ENCODE assay signal across 16 cellular contexts in the genomic region with DNA sequence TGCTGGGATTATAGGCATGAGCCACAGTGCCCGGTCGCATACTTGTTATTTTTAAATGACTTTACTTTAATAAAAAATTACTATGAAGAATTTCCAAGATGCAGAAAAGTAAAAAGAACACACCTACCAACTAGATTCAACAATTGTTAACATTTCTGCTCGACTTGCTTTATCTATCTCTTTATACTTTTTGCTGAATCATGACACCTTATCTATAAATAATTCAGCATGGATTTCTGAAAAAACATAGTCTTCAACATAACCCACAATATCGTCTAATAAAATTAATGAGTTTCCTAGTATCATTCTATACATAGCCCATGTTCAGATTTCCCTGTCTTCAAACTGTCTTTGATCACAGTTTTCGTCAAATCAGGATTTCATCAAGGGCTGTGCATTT. TPM values are rescaled to one million over a fixed set of nuclear protein-coding genes. Genes with fewer than 3 reads are reported as not detected.
DNase-seq lines count a peak whose midpoint lies in the region; ATAC-seq and TF ChIP-seq lines count a peak whose summit lies in the region.
"Had no signal": no experiment of that assay in that cellular context is flagged by ENCODE, and none has a peak within 500 bp of the region (broad histone marks: within the 10 kb centered on the region; RNA-seq: fewer than 3 reads in every experiment).

No MANE protein-coding gene starts in this region.

- no peak overlapping the region for H2AFZ ChIP-seq in MM.1S (ENCODE audit: low read length)
- H2AFZ ChIP-seq: GM23338 had no signal

- 74% methylated on average over 5 of the region's 5 CpGs for WGBS in esophagus muscularis mucosa
- 62 to 69% methylated on average over 5 of the region's 5 CpGs for WGBS in transverse colon (ENCODE audit: low coverage in 1 of 2), 2 donors

- no peak overlapping the region for H3K9ac ChIP-seq in rectal smooth muscle tissue (ENCODE audit: low read length)
- H3K9ac ChIP-seq in MM.1S (ENCODE audit: low read length), result no peak overlapping the region

- CTCF ChIA-PET in T-cell (lab: Charles Lee), result no interaction called here

- H3K9me3 Mint-ChIP-seq in T-cell, result no peaks in the 10 kb centered on the region
- H3K9me3 Mint-ChIP-seq: CD4-positive, alpha-beta T cell; GM23338 had no signal

- no peaks in the 10 kb centered on the region for H3F3A ChIP-seq in MM.1S (ENCODE audit: insufficient read depth, low read length)

- H3K27ac ChIP-seq in esophagus muscularis mucosa (replicated peaks in 1 of 4), result peak overlapping the region; percentile 10 to 55 (median 53)
- H3K27ac ChIP-seq in rectal smooth muscle tissue (ENCODE audit: low read depth, low read length), result peak overlapping the region; percentile 58
- H3K27ac ChIP-seq in transverse colon, result peak overlapping the region; percentile 24 to 89 (median 62)
- no peak overlapping the region for H3K27ac ChIP-seq in MM.1S (ENCODE audit: low read length)
- H3K27ac ChIP-seq: C4-2B, HL-60 had no signal

- H3K4me1 ChIP-seq in esophagus muscularis mucosa (peaks cover 19 to 49% (median 43%) of the 10 kb centered on the region in 4 donors), rectal smooth muscle tissue (ENCODE audit: control insufficient read depth, insufficient read depth, low read length) (peaks cover 32% of the 10 kb centered on the region), transverse colon (peaks cover 0 to 17% (median 14%) of the 10 kb centered on the region in 4 donors), MM.1S (ENCODE audit: low read length) (no peaks in the 10 kb centered on the region)

- no peak for DNase-seq in esophagus muscularis mucosa (ENCODE audit: extremely low spot score)
- DNase-seq in transverse colon, result no peak
- no peak for DNase-seq in MM.1S
- no peak for DNase-seq in LoVo (ENCODE audit: low spot score)
- no peak for DNase-seq in T-cell
- DNase-seq: AML-193; CD4-positive, alpha-beta T cell; DMS153; DMS79; GDM1; HCEC 1CT had no signal

- no peak for ATAC-seq in HG02870 (IDR thresholded peaks at IDR 0.05; ENCODE audit: unreplicated experiment)
- no peak for ATAC-seq in T-cell (replicated peaks in 1 of 4)
- ATAC-seq: GM23338 had no signal

- H3K9me3 ChIP-seq in esophagus muscularis mucosa (no peaks in the 10 kb centered on the region), transverse colon (no peaks in the 10 kb centered on the region), MM.1S (replicated peaks; ENCODE audit: insufficient read depth, low read length) (no peaks in the 10 kb centered on the region)

- peaks cover 0 to 7% (median 0%) of the 10 kb centered on the region in 4 donors for H3K36me3 ChIP-seq in esophagus muscularis mucosa
- no peaks in the 10 kb centered on the region for H3K36me3 ChIP-seq in rectal smooth muscle tissue (ENCODE audit: control insufficient read depth, insufficient read depth, low read length)
- H3K36me3 ChIP-seq in transverse colon, result no peaks in the 10 kb centered on the region
- H3K36me3 ChIP-seq in MM.1S (replicated peaks; ENCODE audit: insufficient read depth, low read length), result no peaks in the 10 kb centered on the region

- H3K4me1 Mint-ChIP-seq in T-cell, result no peaks in the 10 kb centered on the region

- H3K27me3 Mint-ChIP-seq in T-cell, result peaks cover 33 to 64% of the 10 kb centered on the region in 2 donors

- H3K36me3 Mint-ChIP-seq in T-cell, result no peaks in the 10 kb centered on the region

- no peak overlapping the region for H3K4me2 ChIP-seq in MM.1S (ENCODE audit: low read depth, low read length)
- H3K4me2 ChIP-seq: GM23338 had no signal

- TF ChIP-seq EP300 in esophagus muscularis mucosa (IDR thresholded peaks at IDR 0.05) (no peak), transverse colon (IDR thresholded peaks at IDR 0.05; ENCODE audit: low read depth) (no peak)

- TF ChIP-seq CTCF in esophagus muscularis mucosa (IDR thresholded peaks at IDR 0.05), result no peak
- TF ChIP-seq CTCF in transverse colon (IDR thresholded peaks at IDR 0.05), result no peak
- no peak for TF ChIP-seq CTCF in MM.1S (IDR thresholded peaks at IDR 0.05; ENCODE audit: low read length)

- H4K20me1 ChIP-seq in MM.1S (ENCODE audit: insufficient read depth, low read length), result no peaks in the 10 kb centered on the region

- TF ChIP-seq POLR2A in esophagus muscularis mucosa (IDR thresholded peaks at IDR 0.05; ENCODE audit: low read depth) (no peak), transverse colon (IDR thresholded peaks at IDR 0.05) (no peak)

- intact Hi-C loops in esophagus muscularis mucosa (cut with DNase I), result no loop called here
- intact Hi-C loops in transverse colon (cut with DNase I; ENCODE audit: low total_unique reads), result no loop called here

- no peaks in the 10 kb centered on the region for H3K9me2 ChIP-seq in MM.1S (replicated peaks; ENCODE audit: insufficient read depth, low read length)

- no peak overlapping the region for H3K27ac Mint-ChIP-seq in T-cell
- H3K27ac Mint-ChIP-seq: CD4-positive, alpha-beta T cell; GM23338 had no signal

- POLR2A ChIA-PET in T-cell (lab: Charles Lee), result no interaction called here

- no peaks in the 10 kb centered on the region for H3K79me2 ChIP-seq in MM.1S (ENCODE audit: low read length)

- H3K27me3 ChIP-seq in esophagus muscularis mucosa, result no peaks in the 10 kb centered on the region
- H3K27me3 ChIP-seq in rectal smooth muscle tissue (ENCODE audit: control insufficient read depth, insufficient read depth, low read length), result no peaks in the 10 kb centered on the region
- peaks cover 20% of the 10 kb centered on the region for H3K27me3 ChIP-seq in transverse colon
- peaks cover 93% of the 10 kb centered on the region for H3K27me3 ChIP-seq in MM.1S (replicated peaks; ENCODE audit: insufficient read depth, low read length)

- in situ Hi-C loops in transverse colon (cut with MboI; ENCODE audit: low pct_ligation_motif_present in 1 of 4, low pct_unique_long_range_greater_than_20kb in 1 of 4, low sequenced_read_pairs in 3 of 4), result no loop called here

- H3K4me3 ChIP-seq in esophagus muscularis mucosa (no peak overlapping the region), rectal smooth muscle tissue (ENCODE audit: low read length) (no peak overlapping the region), transverse colon (no peak overlapping the region), MM.1S (ENCODE audit: low read length) (no peak overlapping the region)
- H3K4me3 ChIP-seq: GM23338 had no signal

- H3K4me3 Mint-ChIP-seq in T-cell, result no peak overlapping the region
- H3K4me3 Mint-ChIP-seq: CD4-positive, alpha-beta T cell; GM23338 had no signal

RNA-seq across cellular contexts. Expression of gene HMCN2, which starts 25.9 kb away (rescaled TPM):
- total RNA-seq in esophagus muscularis mucosa (10 to 100 TPM in 3 of 4 donors, 1 to 10 TPM in 1; 9.1 to 38.6 (median 12.5) TPM), transverse colon (10 to 100 TPM in 3 of 4 donors, 1 to 10 TPM in 1; 7.8 to 40.0 (median 15.2) TPM), T-cell (under 1 TPM in 1 of 5 donors, not detected in 4; 0.03 TPM)
- total RNA-seq: CD4-positive, alpha-beta T cell had no signal

Comparison
In these comparisons a context has a peak if more than half of its experiments do, and no peak if none do; other contexts are left out.
1. RNA of gene HMCN2, which starts 25.9 kb away (total RNA-seq): 7.8 to 40.0 TPM in transverse colon and 9.1 to 38.6 TPM in esophagus muscularis mucosa; 0.03 TPM in T-cell; every median in the first group is over 4 times any median in the second.